ENCODE assay signal across 1 cellular context in genomic region chr2:97657986-97658690, GRCh38.
TF ChIP-seq lines count a peak whose summit lies in the region.

No MANE protein-coding gene starts in this region.

TF ChIP-seq in K562, 482 proteins besides CTCF, POLR2A, EP300 and RAD21:
- TF ChIP-seq ATF7 (IDR thresholded peaks at IDR 0.05): no peak
- TF ChIP-seq CHD1 (IDR thresholded peaks at IDR 0.05; ENCODE audit: low read length): no peak
- TF ChIP-seq RBFOX2 (IDR thresholded peaks at IDR 0.05; ENCODE audit: low read depth, low read length): peak; percentile 54
- no peak for TF ChIP-seq NCOA2 (IDR thresholded peaks at IDR 0.05; ENCODE audit: partially characterized antibody in 2 of 2)
- no peak for TF ChIP-seq NR2C1 (IDR thresholded peaks at IDR 0.05)
- no peak for TF ChIP-seq NR2C1 (tag; IDR thresholded peaks at IDR 0.05)
- no peak for TF ChIP-seq SOX6 (IDR thresholded peaks at IDR 0.05)
- 0 out of 2 replicates have a peak, but pooled peaks have one; percentile 18 for TF ChIP-seq MYNN (IDR thresholded peaks at IDR 0.05)
- TF ChIP-seq MYNN (CRISPR knock-in tag; IDR thresholded peaks at IDR 0.05): no peak
- peak; percentile 50; the same call in 1 of the 2 replicates for TF ChIP-seq POLR2G (IDR thresholded peaks at IDR 0.05; ENCODE audit: low read depth, low read length)
- no peak for TF ChIP-seq NR2F6 (CRISPR knock-in tag; IDR thresholded peaks at IDR 0.05)
